In the genomic region with DNA sequence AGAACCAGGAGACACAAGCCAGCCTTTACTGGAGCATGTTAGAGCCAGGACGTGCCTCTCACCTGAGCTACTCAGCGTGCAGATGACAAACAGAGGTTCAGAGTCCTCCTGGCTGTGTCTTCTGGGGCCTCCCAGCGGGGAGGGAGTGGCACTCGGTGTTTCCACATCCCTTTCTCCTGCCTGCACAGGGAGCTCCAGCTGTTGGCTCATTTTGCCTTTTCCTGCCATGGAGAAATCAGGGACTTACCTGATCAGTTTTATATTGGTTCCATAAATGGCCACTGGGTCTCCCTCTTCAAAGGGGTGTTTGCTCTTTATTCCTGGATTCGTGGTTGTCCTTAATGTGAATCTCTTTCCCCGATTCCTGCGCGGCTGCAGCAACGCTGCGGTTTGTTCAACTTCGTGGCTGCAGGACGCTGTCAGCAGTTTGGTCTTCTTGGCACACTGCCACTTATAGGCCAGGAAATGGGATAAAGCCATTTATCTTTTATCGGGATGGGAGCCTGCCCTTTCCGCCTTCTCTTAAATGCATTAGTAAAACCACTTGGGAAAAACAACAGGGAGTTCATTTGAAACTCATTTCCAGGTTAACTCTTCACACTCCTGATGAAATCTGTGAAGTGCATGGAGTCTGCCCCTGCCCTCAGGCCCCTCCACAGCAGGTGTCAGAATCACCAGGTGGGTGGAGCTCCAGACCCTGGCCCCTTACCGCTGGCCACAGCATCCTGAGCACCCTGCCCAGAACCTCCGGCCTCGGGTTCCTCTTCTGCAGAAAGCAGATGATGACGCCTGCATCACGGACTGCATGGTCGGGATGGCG, we compare ENCODE assay signal across 9 cellular contexts. TPM values are rescaled to one million over a fixed set of nuclear protein-coding genes. Genes with fewer than 3 reads are reported as not detected.
DNase-seq lines count a peak whose midpoint lies in the region; ATAC-seq and TF ChIP-seq lines count a peak whose summit lies in the region.
"Had no signal": no experiment of that assay in that cellular context is flagged by ENCODE, and none has a peak within 500 bp of the region (broad histone marks: within the 10 kb centered on the region; RNA-seq: fewer than 3 reads in every experiment).

No MANE protein-coding gene starts in this region.

- intact Hi-C loops in mucosa of descending colon (cut with DNase I, micrococcal nuclease) = no loop called here

- DNase-seq in Daoy (ENCODE audit: low read depth) (peak; percentile 38), NCI-H2227 (lab: John Stamatoyannopoulos, UW; ENCODE audit: unreplicated experiment) (peak; percentile 50), dermis microvascular lymphatic vessel endothelial cell (ENCODE audit: low read depth in 2 of 2) (peak; percentile 75 to 86), mucosa of descending colon (peak in 2 of 3 donors; percentile 68 to 72), DMS53 (lab: John Stamatoyannopoulos, UW) (no peak), DMS53 treated with DMSO at 0.1 percent for 48 hours (lab: John Stamatoyannopoulos, UW; ENCODE audit: unreplicated experiment) (no peak), T-helper 2 cell (no peak)
- DNase-seq: HCEC 1CT had no signal

- no peaks in the 10 kb centered on the region for H3K36me3 ChIP-seq in mucosa of descending colon (ENCODE audit: low read depth)

- no peak overlapping the region for H3K4me3 ChIP-seq in mucosa of descending colon

- peak; percentile 86 for ATAC-seq in mucosa of descending colon
- ATAC-seq in GM19397 (IDR thresholded peaks at IDR 0.05; ENCODE audit: unreplicated experiment) = no peak

- peaks cover 18% of the 10 kb centered on the region for H3K4me1 ChIP-seq in mucosa of descending colon (ENCODE audit: low read depth)

- no peaks in the 10 kb centered on the region for H3K9me3 ChIP-seq in mucosa of descending colon

- TF ChIP-seq CTCF in mucosa of descending colon (IDR thresholded peaks at IDR 0.05) = no peak

RNA-seq across cellular contexts. Expression of a gene that starts 39.8 kb away (rescaled TPM):
- 11.3 and 18.7 TPM in 2 replicates for total RNA-seq in Daoy (2014; rRNA removed; shearing (Covaris generic))
- total RNA-seq in dermis microvascular lymphatic vessel endothelial cell (8.0 and 11.5 TPM in 2 replicates), mucosa of descending colon (100 to 1,000 TPM in 1 of 3 donors, 10 to 100 TPM in 2; 53.9 to 109 (median 95.4) TPM)

Comparison
In these comparisons a context has a peak if more than half of its experiments do, and no peak if none do; other contexts are left out.
1. DNase-seq: peak in Daoy (single experiment), NCI-H2227 (single experiment), dermis microvascular lymphatic vessel endothelial cell (2 of 2) and mucosa of descending colon (2 of 3); none in DMS53 (single experiment), DMS53 treated with DMSO at 0.1 percent for 48 hours (single experiment) and T-helper 2 cell (0 of 5).